1 cellular context compared by ENCODE assay signal in genomic region chr2:238427435-238428162, GRCh38.
TF ChIP-seq lines count a peak whose summit lies in the region.

No MANE protein-coding gene starts in this region.

TF ChIP-seq in HepG2, 621 proteins besides CTCF, POLR2A, EP300 and RAD21 (continued from another document and continues in another):
- TF ChIP-seq MXD1 (CRISPR knock-in tag; IDR thresholded peaks at IDR 0.05) (no peak; the same call in 1 of the 2 replicates), ZNF784 (CRISPR knock-in tag; IDR thresholded peaks at IDR 0.05; ENCODE audit: borderline replicate concordance) (no peak), SIN3A (IDR thresholded peaks at IDR 0.05; ENCODE audit: borderline replicate concordance, low read depth, low read length) (0 out of 2 replicates have a peak, but pooled peaks have one; percentile 8), ZNF589 (CRISPR knock-in tag; conservative IDR thresholded peaks at IDR 0.05) (peak; percentile 73; the same call in 1 of the 2 replicates), HDAC6 (IDR thresholded peaks at IDR 0.05; ENCODE audit: low read depth, low read length) (no peak), SALL2 (CRISPR knock-in tag; IDR thresholded peaks at IDR 0.05) (no peak), BRD4 (CRISPR knock-in tag; IDR thresholded peaks at IDR 0.05) (no peak), CCAR2 (optimal IDR thresholded peaks at IDR 0.05; ENCODE audit: low read depth, low read length) (no peak), TRIM22 (IDR thresholded peaks at IDR 0.05) (no peak), TBP (CRISPR knock-in tag; IDR thresholded peaks at IDR 0.05) (no peak), ZNF414 (CRISPR knock-in tag; IDR thresholded peaks at IDR 0.05) (peak; percentile 48; the same call in 1 of the 2 replicates), NR2F2 (IDR thresholded peaks at IDR 0.05; ENCODE audit: borderline replicate concordance, low read depth) (no peak), ZFP41 (CRISPR knock-in tag; IDR thresholded peaks at IDR 0.05; ENCODE audit: borderline replicate concordance) (peak; percentile 71; the same call in 1 of the 2 replicates), ZNF280B (CRISPR knock-in tag; IDR thresholded peaks at IDR 0.05; ENCODE audit: borderline replicate concordance) (peak; percentile 49; the same call in 1 of the 2 replicates), ZNF17 (CRISPR knock-in tag; IDR thresholded peaks at IDR 0.05) (no peak), IRX3 (CRISPR knock-in tag; IDR thresholded peaks at IDR 0.05; ENCODE audit: borderline replicate concordance, low read depth) (no peak), PITX1 (CRISPR knock-in tag; IDR thresholded peaks at IDR 0.05) (no peak), KDM5B (CRISPR knock-in tag; IDR thresholded peaks at IDR 0.05; ENCODE audit: borderline replicate concordance) (0 out of 2 replicates have a peak, but pooled peaks have one; percentile 2), HDAC1 (CRISPR knock-in tag; IDR thresholded peaks at IDR 0.05) (0 out of 2 replicates have a peak, but pooled peaks have one; percentile 7), HNF1B (CRISPR knock-in tag; IDR thresholded peaks at IDR 0.05) (peak; percentile 85), ZSCAN5A (CRISPR knock-in tag; IDR thresholded peaks at IDR 0.05; ENCODE audit: borderline replicate concordance) (no peak), ZNF772 (CRISPR knock-in tag; IDR thresholded peaks at IDR 0.05) (no peak), NFE2L1 (CRISPR knock-in tag; IDR thresholded peaks at IDR 0.05; ENCODE audit: borderline replicate concordance) (peak; percentile 68; the same call in 1 of the 2 replicates), ZNF232 (CRISPR knock-in tag; IDR thresholded peaks at IDR 0.05; ENCODE audit: borderline replicate concordance) (no peak), RBFOX2 (IDR thresholded peaks at IDR 0.05; ENCODE audit: low read depth, low read length) (no peak), ATF3 (CRISPR knock-in tag; IDR thresholded peaks at IDR 0.05) (no peak), RBM22 (optimal IDR thresholded peaks at IDR 0.05; ENCODE audit: low read length) (no peak), ZNF136 (CRISPR knock-in tag; IDR thresholded peaks at IDR 0.05; ENCODE audit: low read depth) (0 out of 2 replicates have a peak, but pooled peaks have one; percentile 63), PREB (CRISPR knock-in tag; IDR thresholded peaks at IDR 0.05) (0 out of 2 replicates have a peak, but pooled peaks have one; percentile 66), TMF1 (CRISPR knock-in tag; IDR thresholded peaks at IDR 0.05; ENCODE audit: low read depth) (no peak), DZIP1 (CRISPR knock-in tag; IDR thresholded peaks at IDR 0.05) (peak; percentile 70; the same call in 1 of the 2 replicates), CBX2 (IDR thresholded peaks at IDR 0.05; ENCODE audit: low read depth, low read length) (no peak), CBX2 (CRISPR knock-in tag; IDR thresholded peaks at IDR 0.05; ENCODE audit: low read depth) (no peak), GABPA (IDR thresholded peaks at IDR 0.05; ENCODE audit: low read depth, low read length) (no peak; the same call in 1 of the 2 replicates), GABPA (CRISPR knock-in tag; IDR thresholded peaks at IDR 0.05; ENCODE audit: low read depth) (peak; percentile 62; the same call in 1 of the 2 replicates), GRHL1 (CRISPR knock-in tag; conservative IDR thresholded peaks at IDR 0.05) (no peak), HIC2 (CRISPR knock-in tag; IDR thresholded peaks at IDR 0.05; ENCODE audit: low read depth) (no peak), ATM (IDR thresholded peaks at IDR 0.05; ENCODE audit: borderline replicate concordance) (no peak), ASH2L (IDR thresholded peaks at IDR 0.05; ENCODE audit: insufficient read length, low read depth, low read length) (peak; percentile 62), PATZ1 (CRISPR knock-in tag; IDR thresholded peaks at IDR 0.05) (0 out of 2 replicates have a peak, but pooled peaks have one; percentile 21), TOE1 (CRISPR knock-in tag; IDR thresholded peaks at IDR 0.05) (no peak), KDM6A (CRISPR knock-in tag; IDR thresholded peaks at IDR 0.05; ENCODE audit: low read depth) (no peak)
